ENCODE assay signal across 17 cellular contexts in the genomic region with DNA sequence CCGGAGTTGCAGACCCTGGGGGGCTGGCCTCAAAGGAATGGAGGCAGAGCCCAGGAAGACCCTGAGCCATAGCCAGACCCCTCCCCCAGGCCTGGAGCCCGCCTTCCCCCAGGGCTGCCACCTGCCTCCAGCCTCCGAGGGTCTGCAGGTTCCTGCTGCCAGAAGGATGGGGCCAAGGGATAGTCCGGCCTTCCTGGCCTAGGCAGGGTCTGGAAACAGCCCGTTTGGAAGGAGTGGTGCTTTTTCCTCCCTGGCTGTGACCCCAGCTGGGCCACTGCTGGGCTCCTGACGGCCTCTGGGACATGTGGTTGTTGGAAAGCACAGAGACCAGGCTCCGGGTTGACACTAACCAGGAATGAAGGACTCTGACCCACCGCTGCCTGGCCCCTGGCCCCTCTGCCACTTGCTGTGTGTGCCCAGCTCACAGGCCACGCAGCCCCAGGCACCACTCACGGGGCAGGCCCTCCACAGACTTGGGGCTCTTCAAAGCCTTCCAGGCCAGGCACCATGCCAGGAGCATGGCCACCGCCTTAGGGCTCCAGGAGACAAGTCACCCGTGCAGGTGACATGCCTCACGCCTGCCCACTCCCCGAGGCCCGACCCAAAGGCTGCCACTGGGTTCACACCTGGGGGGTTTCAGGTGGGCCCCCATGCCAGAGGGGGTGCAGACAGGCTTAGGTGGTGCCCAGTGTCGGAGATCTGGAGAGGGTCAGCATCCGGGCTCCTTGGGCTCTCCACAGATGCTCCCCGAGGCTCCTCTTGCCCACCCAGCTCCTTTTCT. TPM values are rescaled to one million over a fixed set of nuclear protein-coding genes. Genes with fewer than 3 reads are reported as not detected.
A peak's percentile ranks its signal among the peaks of the same experiment; 100 is the strongest.
DNase-seq lines count a peak whose midpoint lies in the region; ATAC-seq and TF ChIP-seq lines count a peak whose summit lies in the region.
"Had no signal": no experiment of that assay in that cellular context is flagged by ENCODE, and none has a peak within 500 bp of the region (broad histone marks: within the 10 kb centered on the region; RNA-seq: fewer than 3 reads in every experiment).

No MANE protein-coding gene starts in this region.

- TF ChIP-seq POLR2A in gastrocnemius medialis (IDR thresholded peaks at IDR 0.05): no peak
- no peak for TF ChIP-seq POLR2A in spleen (IDR thresholded peaks at IDR 0.05)
- no peak for TF ChIP-seq POLR2A in body of pancreas (IDR thresholded peaks at IDR 0.05)

- no peaks in the 10 kb centered on the region for H4K20me1 ChIP-seq in hepatocyte (ENCODE audit: insufficient read depth, poor library complexity, severe bottlenecking)

- no peaks in the 10 kb centered on the region for H3K36me3 ChIP-seq in hepatocyte (replicated peaks; ENCODE audit: insufficient read depth, low read depth)
- no peaks in the 10 kb centered on the region for H3K36me3 ChIP-seq in gastrocnemius medialis
- H3K36me3 ChIP-seq in spleen: no peaks in the 10 kb centered on the region
- no peaks in the 10 kb centered on the region for H3K36me3 ChIP-seq in body of pancreas (replicated peaks in 1 of 2; ENCODE audit: insufficient read depth in 1 of 2, low read depth in 2 of 2)
- H3K36me3 ChIP-seq: BE2C had no signal

- WGBS in hepatocyte (ENCODE audit: low lambda C conversion rate, missing lambda C conversion rate): 77% methylated on average over 18 of the region's 18 CpGs
- WGBS in spleen, 5 donors: 72 to 79% (median 75%) methylated on average over 9 to 18 of the region's 18 CpGs
- WGBS in body of pancreas, 2 donors: 65 to 100% methylated on average over 1 to 17 of the region's 18 CpGs

- H3K9me2 ChIP-seq in hepatocyte (replicated peaks; ENCODE audit: insufficient read depth): no peaks in the 10 kb centered on the region

- H3K4me1 ChIP-seq in hepatocyte (ENCODE audit: insufficient read depth) (peaks cover 58% of the 10 kb centered on the region), gastrocnemius medialis (peaks cover 30 to 49% of the 10 kb centered on the region in 2 donors), spleen (peaks cover 11 to 46% (median 36%) of the 10 kb centered on the region in 6 donors), body of pancreas (peaks cover 57% of the 10 kb centered on the region)

- in situ Hi-C loops in gastrocnemius medialis (cut with MboI; ENCODE audit: low sequenced_read_pairs in 4 of 4): no loop called here

- peak overlapping the region; percentile 91 for H3K4me2 ChIP-seq in hepatocyte

- H3K27ac ChIP-seq in RWPE1: peak overlapping the region; percentile 100
- H3K27ac ChIP-seq in hepatocyte: peak overlapping the region; percentile 86
- H3K27ac ChIP-seq in gastrocnemius medialis: peak overlapping the region; percentile 35 to 90 (median 49)
- no peak overlapping the region for H3K27ac ChIP-seq in spleen
- H3K27ac ChIP-seq in body of pancreas: no peak overlapping the region

- no peaks in the 10 kb centered on the region for H3K9me3 ChIP-seq in hepatocyte (ENCODE audit: low read depth)
- H3K9me3 ChIP-seq in gastrocnemius medialis: no peaks in the 10 kb centered on the region
- no peaks in the 10 kb centered on the region for H3K9me3 ChIP-seq in spleen
- no peaks in the 10 kb centered on the region for H3K9me3 ChIP-seq in body of pancreas
- H3K9me3 ChIP-seq: BE2C had no signal

- CTCF ChIA-PET in RWPE1 (lab: Yijun Ruan, JAX): interaction anchor here (1.5 to 11.3 kb wide), 4 partner anchors 11 to 69 kb away, joined by 3 to 173 read pairs (median 6); partner anchors contain the start of gene ADRM1

- ATAC-seq in gastrocnemius medialis (no peak), body of pancreas (no peak)

- H3K4me3 ChIP-seq in hepatocyte (no peak overlapping the region), gastrocnemius medialis (no peak overlapping the region), spleen (no peak overlapping the region), body of pancreas (no peak overlapping the region)

- H2AFZ ChIP-seq in hepatocyte: no peak overlapping the region

- DNase-seq in ELF-1 (ENCODE audit: low read depth, low spot score): peak; percentile 26
- no peak for DNase-seq in RWPE1 (ENCODE audit: low spot score)
- DNase-seq in hepatocyte (ENCODE audit: low spot score): no peak
- DNase-seq in gastrocnemius medialis: no peak
- DNase-seq in activated naive CD4-positive, alpha-beta T cell treated with Interleukin-2 at 50 U/mL for 16 hours: no peak
- no peak for DNase-seq in iPS-NIHi7 (ENCODE audit: extremely low spot score)
- DNase-seq in spleen: no peak
- no peak for DNase-seq in body of pancreas
- DNase-seq: activated CD4-positive, alpha-beta T cell treated with anti-CD3 and anti-CD28 coated beads for 48 hours; activated naive CD8-positive, alpha-beta T cell treated with anti-CD3 and anti-CD28 coated beads for 36 hours; BE2C; MV-4-11; NCI-H774; posterior cingulate gyrus; SIG-M5; T-helper 9 cell had no signal

- POLR2A ChIA-PET in RWPE1 (lab: Yijun Ruan, JAX; ENCODE audit: low non-redundant PET): interaction anchor here (0.6 to 1.4 kb wide), 5 partner anchors 13 to 65 kb away, joined by 3 to 5 read pairs (median 3); partner anchors contain the start of gene RPS21

- intact Hi-C loops in gastrocnemius medialis (cut with DNase I; ENCODE audit: low total_unique reads) (no loop called here), spleen (cut with DNase I; ENCODE audit: low total_unique reads) (no loop called here), body of pancreas (cut with DNase I) (no loop called here)

- H3K79me2 ChIP-seq in hepatocyte: peaks cover 9% of the 10 kb centered on the region

- no peak for TF ChIP-seq CTCF in RWPE1 (conservative IDR thresholded peaks at IDR 0.05; ENCODE audit: low read depth)
- TF ChIP-seq CTCF in hepatocyte (IDR thresholded peaks at IDR 0.05; ENCODE audit: poor library complexity): no peak
- TF ChIP-seq CTCF in gastrocnemius medialis (IDR thresholded peaks at IDR 0.05 in 4 of 5, conservative IDR thresholded peaks at IDR 0.05 in 1 of 5): no peak
- no peak for TF ChIP-seq CTCF in spleen (IDR thresholded peaks at IDR 0.05 in 8 of 11, conservative IDR thresholded peaks at IDR 0.05 in 3 of 11)
- TF ChIP-seq CTCF in body of pancreas (IDR thresholded peaks at IDR 0.05): no peak

- H3K27me3 ChIP-seq in hepatocyte (no peaks in the 10 kb centered on the region), gastrocnemius medialis (no peaks in the 10 kb centered on the region), spleen (replicated peaks in 1 of 7) (peaks cover 0 to 67% (median 31%) of the 10 kb centered on the region in 7 donors), body of pancreas (no peaks in the 10 kb centered on the region)

RNA-seq across cellular contexts. Expression of gene LAMA5, which starts 3.9 kb away (rescaled TPM):
- total RNA-seq in hepatocyte (44.6 and 71.3 TPM in 2 replicates), gastrocnemius medialis (10 to 100 TPM; 13.0 to 35.8 (median 22.7) TPM), spleen (100 to 1,000 TPM in 4 of 7 donors, 10 to 100 TPM in 3; 69.8 to 203 (median 108) TPM), body of pancreas (100 to 1,000 TPM; 115 to 185 TPM)
- polyA plus RNA-seq in hepatocyte (252 and 313 TPM in 2 replicates), spleen (100 to 1,000 TPM in 2 of 3 donors, 10 to 100 TPM in 1; 46.5 to 266 (median 128) TPM)

RNA-seq across cellular contexts. Expression of gene RPS21, which starts 15.9 kb away (rescaled TPM):
- total RNA-seq in hepatocyte: 1,754 and 2,772 TPM in 2 replicates
- polyA plus RNA-seq in hepatocyte: 444 and 460 TPM in 2 replicates
- total RNA-seq in gastrocnemius medialis: 1,000 to 10,000 TPM; 1,167 to 4,037 (median 2,295) TPM
- total RNA-seq in spleen: 1,000 to 10,000 TPM; 1,168 to 3,909 (median 1,666) TPM
- over 10,000 TPM in 2 of 3 donors, 1,000 to 10,000 TPM in 1; 9,792 to 11,722 (median 10,372) TPM for polyA plus RNA-seq in spleen
- total RNA-seq in body of pancreas: 100 to 1,000 TPM; 654 to 656 TPM

RNA-seq across cellular contexts. Expression of gene CABLES2, which starts 36.1 kb away (rescaled TPM):
- total RNA-seq in hepatocyte (8.6 and 12.0 TPM in 2 replicates), gastrocnemius medialis (1 to 10 TPM; 3.6 to 9.3 (median 4.2) TPM), spleen (1 to 10 TPM; 3.9 to 5.9 (median 4.1) TPM), body of pancreas (1 to 10 TPM; 1.6 to 2.6 TPM)
- polyA plus RNA-seq in hepatocyte (17.7 and 19.1 TPM in 2 replicates), spleen (1 to 10 TPM; 2.0 to 2.7 (median 2.4) TPM)

RNA-seq across cellular contexts. Expression of gene RBBP8NL, which starts 56.3 kb away (rescaled TPM):
- total RNA-seq in hepatocyte (4.1 and 5.7 TPM in 2 replicates), gastrocnemius medialis (not detected), spleen (not detected), body of pancreas (1 to 10 TPM; 2.3 TPM)
- polyA plus RNA-seq in hepatocyte (6.4 and 6.9 TPM in 2 replicates), spleen (under 1 TPM in 1 of 3 donors, not detected in 2; 0.03 TPM)
- total RNA-seq: activated naive CD8-positive, alpha-beta T cell treated with anti-CD3 and anti-CD28 coated beads for 36 hours; glomerular endothelial cell had no signal

Comparison
In these comparisons a context has a peak if more than half of its experiments do, and no peak if none do; other contexts are left out.
1. H3K27ac ChIP-seq: peak in RWPE1 (single experiment), hepatocyte (single experiment) and gastrocnemius medialis (4 of 4); none in spleen (0 of 8) and body of pancreas (0 of 4).